In the genomic region with DNA sequence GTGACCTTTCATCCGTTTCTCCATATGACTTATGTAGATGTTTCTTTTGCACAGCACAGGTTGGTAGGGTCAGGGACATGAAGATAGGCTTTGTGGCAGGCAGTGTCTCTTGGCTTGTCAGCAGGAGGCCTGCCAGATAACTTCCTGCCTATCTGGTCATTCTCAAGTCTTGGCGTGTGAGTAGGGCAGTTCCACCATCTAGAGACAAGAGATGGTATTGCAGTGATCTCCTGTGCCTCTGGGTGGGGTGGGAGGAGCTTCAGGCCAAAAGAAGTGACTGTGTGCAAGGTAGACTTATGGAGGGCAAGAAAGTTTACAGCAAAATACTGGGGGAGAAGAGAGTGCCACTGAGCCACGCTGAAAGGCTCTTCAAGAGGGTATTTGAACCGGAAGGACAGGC, we compare ENCODE assay signal across 7 cellular contexts. TPM values are rescaled to one million over a fixed set of nuclear protein-coding genes. Genes with fewer than 3 reads are reported as not detected.
DNase-seq lines count a peak whose midpoint lies in the region; ATAC-seq and TF ChIP-seq lines count a peak whose summit lies in the region.

No MANE protein-coding gene starts in this region.

- TF ChIP-seq CTCF in GM12872 (IDR thresholded peaks at IDR 0.05; ENCODE audit: insufficient read depth, low read depth, low read length) (peak; percentile 90), HCT116 (IDR thresholded peaks at IDR 0.05 in 2 of 3, conservative IDR thresholded peaks at IDR 0.05 in 1 of 3; ENCODE audit: borderline replicate concordance in 1 of 3, insufficient read depth in 1 of 3, low read depth in 2 of 3, low read length in 2 of 3) (peak; percentile 84 to 87 (median 85)), right atrium auricular region (IDR thresholded peaks at IDR 0.05) (peak; percentile 49 to 83)

- CTCF ChIA-PET in HCT116 (lab: Charles Lee) = interaction anchor here (0.6 to 4.2 kb wide), 16 partner anchors 8 to 1080 kb away, joined by 3 to 98 read pairs (median 4); partner anchors contain the start of genes DCAF1 and MANF

- H4K20me1 ChIP-seq in HCT116 (ENCODE audit: insufficient read depth) = no peaks in the 10 kb centered on the region

- no peaks in the 10 kb centered on the region for H3K79me2 ChIP-seq in HCT116 (ENCODE audit: insufficient read depth, low read length)

- H3K36me3 ChIP-seq in HCT116 (ENCODE audit: control insufficient read depth in 1 of 2, insufficient read depth in 2 of 2, low read length in 2 of 2) (peaks cover 8 to 13% of the 10 kb centered on the region in 2 experiments; a peak in 3 of 4 replicates), MG63 (peaks cover 10% of the 10 kb centered on the region), adipocyte (ENCODE audit: control insufficient read depth, insufficient read depth, low read length, severe bottlenecking) (peaks cover 31% of the 10 kb centered on the region), right atrium auricular region (peaks cover 14% of the 10 kb centered on the region)

- no peak overlapping the region for H3K27ac ChIP-seq in HCT116 (ENCODE audit: low read depth, low read length)
- no peak overlapping the region for H3K27ac ChIP-seq in right atrium auricular region

- TF ChIP-seq RAD21 in HCT116 (IDR thresholded peaks at IDR 0.05; ENCODE audit: low read depth) = peak; percentile 91

- RAD21 ChIA-PET in HCT116 (lab: Charles Lee; ENCODE audit: low non-redundant PET in 1 of 2, low total read pairs in 2 of 2, uncharacterized antibody in 2 of 2, unreplicated experiment in 2 of 2) = interaction anchor here (0.6 to 1.9 kb wide), 7 partner anchors 13 to 182 kb away, joined by 3 to 19 read pairs (median 4); partner anchors contain the start of gene DCAF1 (in 2 of the 2)

- H3K9me3 ChIP-seq in HCT116 (ENCODE audit: control insufficient read depth in 1 of 2, insufficient read depth in 1 of 2, low read depth in 1 of 2, low read length in 2 of 2) = no peaks in the 10 kb centered on the region
- no peaks in the 10 kb centered on the region for H3K9me3 ChIP-seq in MG63
- H3K9me3 ChIP-seq in adipocyte (ENCODE audit: control insufficient read depth, low read length) = no peaks in the 10 kb centered on the region
- no peaks in the 10 kb centered on the region for H3K9me3 ChIP-seq in right atrium auricular region

- DNase-seq in HCT116 (ENCODE audit: low read depth, low spot score) = peak; percentile 72
- peak; percentile 69 for DNase-seq in MG63
- peak; percentile 62 for DNase-seq in T follicular helper cell (ENCODE audit: low read depth)
- DNase-seq in adipocyte (ENCODE audit: low read depth) = peak; percentile 84
- no peak for DNase-seq in right atrium auricular region (ENCODE audit: low spot score)
- no peak for DNase-seq in sciatic nerve (ENCODE audit: low spot score)

- BruUV-seq in HCT116 (replicated peaks; lab: Mats Ljungman, UMichigan) = no TSS peak

- H3K9ac ChIP-seq in HCT116 (ENCODE audit: low read length) (no peak overlapping the region), adipocyte (ENCODE audit: low read length) (peak overlapping the region; percentile 2)

- intact Hi-C loops in HCT116 (cut with micrococcal nuclease) = loop anchor here (1.0 to 5.0 kb wide), 3 partner anchors 40 to 291 kb away; partner anchors contain the start of gene RBM15B
- intact Hi-C loops in sciatic nerve (cut with DNase I) = loop anchor here (5.0 kb wide), 1 partner anchor 1115 kb away; the partner anchor contains the start of genes C3orf18 and HEMK1

- POLR2A ChIA-PET in HCT116 (lab: Charles Lee) = interaction anchor here (0.6 to 1.3 kb wide), 4 partner anchors 10 to 182 kb away, joined by 3 to 8 read pairs (median 4); partner anchors contain the start of gene DCAF1

- no peak overlapping the region for H3K4me2 ChIP-seq in HCT116 (ENCODE audit: low read length)

- TF ChIP-seq POLR2A in HCT116 (IDR thresholded peaks at IDR 0.05; ENCODE audit: borderline replicate concordance, extremely low read depth, insufficient read depth, insufficient read length) = no peak

- no peak overlapping the region for H2AFZ ChIP-seq in HCT116 (ENCODE audit: low read depth, low read length, poor library complexity, severe bottlenecking)

- ATAC-seq in HCT116 (peak; percentile 97), sciatic nerve (peak; percentile 91)

- no peaks in the 10 kb centered on the region for H3K9me2 ChIP-seq in HCT116 (ENCODE audit: insufficient read depth)

- H3K27me3 ChIP-seq in HCT116 (ENCODE audit: insufficient read depth, low read length) = no peaks in the 10 kb centered on the region
- no peaks in the 10 kb centered on the region for H3K27me3 ChIP-seq in MG63
- H3K27me3 ChIP-seq in adipocyte (replicated peaks; ENCODE audit: control insufficient read depth, insufficient read depth, low read length) = no peaks in the 10 kb centered on the region
- no peaks in the 10 kb centered on the region for H3K27me3 ChIP-seq in right atrium auricular region

- H3K4me1 ChIP-seq in HCT116 (ENCODE audit: control insufficient read depth in 1 of 2, insufficient read depth in 2 of 2, low read length in 2 of 2) (peaks cover 6 to 11% of the 10 kb centered on the region in 2 experiments), adipocyte (ENCODE audit: control insufficient read depth, insufficient read depth, low read length) (peaks cover 19% of the 10 kb centered on the region), right atrium auricular region (peaks cover 0 to 80% of the 10 kb centered on the region in 2 donors)

- H3K4me3 ChIP-seq in HCT116 (replicated peaks in 1 of 2; ENCODE audit: low read depth in 1 of 2, low read length in 2 of 2) = no peak overlapping the region
- H3K4me3 ChIP-seq in MG63 = no peak overlapping the region
- H3K4me3 ChIP-seq in adipocyte (ENCODE audit: low read length) = no peak overlapping the region
- no peak overlapping the region for H3K4me3 ChIP-seq in right atrium auricular region

TF ChIP-seq in HCT116, 20 proteins besides CTCF, POLR2A, EP300 and RAD21:
- TF ChIP-seq EGR1 (IDR thresholded peaks at IDR 0.05; ENCODE audit: low read depth) (no peak), POLR2AphosphoS5 (IDR thresholded peaks at IDR 0.05; ENCODE audit: low read depth, low read length) (no peak), SP1 (IDR thresholded peaks at IDR 0.05; ENCODE audit: low read depth) (no peak)

RNA-seq across cellular contexts. Expression of gene TEX264, which starts 11.0 kb away (rescaled TPM):
- 36.0 TPM for total RNA-seq in HCT116 (2021; ENCODE audit: unreplicated experiment)
- polyA plus RNA-seq in HCT116 (2012) = 50.5 and 52.8 TPM in 2 replicates
- total RNA-seq in MG63 (2014; rRNA removed; shearing (Covaris generic); ENCODE audit: low replicate concordance) = 35.9 and 64.1 TPM in 2 replicates
- total RNA-seq in right atrium auricular region = 10 to 100 TPM; 55.9 to 62.3 TPM
- total RNA-seq in sciatic nerve = 35.8 TPM

RNA-seq across cellular contexts. Expression of gene GRM2, which starts 24.8 kb away (rescaled TPM):
- 0.32 TPM for total RNA-seq in HCT116 (2021; ENCODE audit: unreplicated experiment)
- 0.04 and 0.10 TPM in 2 replicates for polyA plus RNA-seq in HCT116 (2012)
- not detected in 2 replicates for total RNA-seq in MG63 (2014; rRNA removed; shearing (Covaris generic); ENCODE audit: low replicate concordance)
- under 1 TPM; 0.16 to 0.19 TPM for total RNA-seq in right atrium auricular region
- total RNA-seq in sciatic nerve = 0.40 TPM

Comparison
In these comparisons a context has a peak if more than half of its experiments do, and no peak if none do; other contexts are left out.
1. DNase-seq: peak in HCT116 (single experiment), MG63 (single experiment), T follicular helper cell (single experiment) and adipocyte (single experiment); none in right atrium auricular region (single experiment) and sciatic nerve (single experiment).
2. Peak in every context shown above with its lines, with median percentiles within 50 percentile points of each other: CTCF ChIP-seq.